23 cellular contexts compared by ENCODE assay signal in the genomic region with DNA sequence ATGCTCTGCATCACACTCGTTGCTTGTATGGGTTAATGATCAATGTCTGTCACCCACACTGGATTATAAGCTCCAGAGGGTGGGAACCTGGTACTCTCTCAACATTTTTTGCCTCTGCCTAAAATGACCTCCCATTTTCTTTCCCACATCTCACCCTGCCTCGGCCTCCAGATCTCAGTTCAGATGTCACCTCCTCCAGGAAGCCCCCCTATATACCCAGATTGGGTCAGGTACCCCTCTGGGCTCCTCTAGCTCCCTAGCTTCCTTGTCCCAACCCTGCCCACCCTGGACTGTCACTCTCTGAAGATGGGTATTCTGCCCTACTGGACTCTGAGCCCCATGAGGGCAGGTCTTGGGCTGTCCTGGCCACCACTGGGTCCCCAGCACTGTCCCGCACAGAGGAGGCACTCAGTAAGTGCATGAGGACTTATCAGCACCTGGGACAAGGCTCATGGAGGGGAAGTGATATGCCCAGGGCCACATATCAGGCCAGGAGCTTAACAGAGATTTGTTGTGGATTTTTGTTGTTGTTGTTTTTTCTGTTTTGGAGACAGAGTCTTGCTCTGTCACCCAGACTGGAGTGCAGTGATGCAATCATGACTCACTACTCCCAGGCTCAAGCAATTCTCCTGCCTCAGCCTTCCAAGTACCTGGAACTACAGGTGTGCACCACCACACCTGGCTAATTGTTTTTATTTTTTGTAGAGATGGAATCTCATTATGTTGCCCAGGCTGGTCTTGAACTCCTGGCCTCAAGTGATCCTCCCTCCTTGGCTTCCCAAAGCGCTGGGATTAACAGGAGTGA. TPM values are rescaled to one million over a fixed set of nuclear protein-coding genes. Genes with fewer than 3 reads are reported as not detected.
DNase-seq lines count a peak whose midpoint lies in the region; ATAC-seq and TF ChIP-seq lines count a peak whose summit lies in the region.
"Had no signal": no experiment of that assay in that cellular context is flagged by ENCODE, and none has a peak within 500 bp of the region (broad histone marks: within the 10 kb centered on the region; RNA-seq: fewer than 3 reads in every experiment).

No MANE protein-coding gene starts in this region.

- H3K27me3 Mint-ChIP-seq in CD4-positive, alpha-beta T cell, result no peaks in the 10 kb centered on the region
- H3K27me3 Mint-ChIP-seq in T-cell, result no peaks in the 10 kb centered on the region
- peaks cover 21% of the 10 kb centered on the region for H3K27me3 Mint-ChIP-seq in endothelial cell (ENCODE audit: unreplicated experiment)
- H3K27me3 Mint-ChIP-seq: progenitor cell of endocrine pancreas had no signal

- POLR2A ChIA-PET in CD4-positive, alpha-beta T cell (lab: Charles Lee), result interaction anchor here (1.1 kb wide), 1 partner anchor 21 kb away, joined by 3 read pairs; no protein-coding TSS in a partner anchor
- POLR2A ChIA-PET in T-cell (lab: Charles Lee), result interaction anchor here in 1 of 2 donors (0.7 kb wide), 1 partner anchor 11 kb away, joined by 3 read pairs; no protein-coding TSS in a partner anchor

- peak overlapping the region; percentile 19; the same call in 1 of the 2 replicates for H3K27ac ChIP-seq in ACC112 (ENCODE audit: low read depth, low read length)
- no peak overlapping the region for H3K27ac ChIP-seq in CD4-positive, alpha-beta T cell (ENCODE audit: low read depth, low read length)
- H3K27ac ChIP-seq: SK-N-MC had no signal

- peaks cover 92% of the 10 kb centered on the region for H3K36me3 Mint-ChIP-seq in CD4-positive, alpha-beta T cell (ENCODE audit: low read depth)
- H3K36me3 Mint-ChIP-seq in T-cell (peaks cover 64% of the 10 kb centered on the region), endothelial cell (ENCODE audit: low read depth, unreplicated experiment) (peaks cover 56% of the 10 kb centered on the region)

- H3K9me3 Mint-ChIP-seq in CD4-positive, alpha-beta T cell, result no peaks in the 10 kb centered on the region
- H3K9me3 Mint-ChIP-seq in T-cell (no peaks in the 10 kb centered on the region), endothelial cell (ENCODE audit: unreplicated experiment) (no peaks in the 10 kb centered on the region)
- H3K9me3 Mint-ChIP-seq: activated T-cell treated with anti-CD3 and anti-CD28 coated beads, Interleukin-2, amount 50 U/mL, for 72 hours; nephron had no signal

- no peaks in the 10 kb centered on the region for H3K4me1 ChIP-seq in ACC112 (ENCODE audit: control insufficient read depth, insufficient read depth, low read length, unreplicated experiment)
- H3K4me1 ChIP-seq: BE2C had no signal

- H3K4me1 Mint-ChIP-seq in CD4-positive, alpha-beta T cell (ENCODE audit: low read depth), result peaks cover 4% of the 10 kb centered on the region
- H3K4me1 Mint-ChIP-seq in T-cell, result peaks cover 2 to 12% (median 3%) of the 10 kb centered on the region in 3 donors
- no peaks in the 10 kb centered on the region for H3K4me1 Mint-ChIP-seq in endothelial cell (ENCODE audit: unreplicated experiment)
- H3K4me1 Mint-ChIP-seq: nephron had no signal

- no peak overlapping the region for H3K4me3 ChIP-seq in ACC112 (ENCODE audit: low read depth, low read length)
- H3K4me3 ChIP-seq: SK-N-MC had no signal

- H3K9me3 ChIP-seq in CD4-positive, alpha-beta T cell (ENCODE audit: control insufficient read depth, low read length), result no peaks in the 10 kb centered on the region
- H3K9me3 ChIP-seq: BE2C had no signal

- H2AFZ ChIP-seq in ACC112 (ENCODE audit: low read length, unreplicated experiment), result no peak overlapping the region

- no peak for DNase-seq in CD4-positive, alpha-beta T cell
- DNase-seq in T-cell, result no peak
- DNase-seq in endothelial cell (ENCODE audit: low spot score), result no peak
- no peak for DNase-seq in NCI-H345 (lab: John Stamatoyannopoulos, UW)
- no peak for DNase-seq in T-helper 1 cell
- DNase-seq in amygdala (lab: John Stamatoyannopoulos, UW), result no peak
- DNase-seq: activated T-cell treated with anti-CD3 and anti-CD28 coated beads, Interleukin-2, amount 50 U/mL, for 72 hours; anterior cingulate cortex; BE2C; hypothalamus; kidney; mesendoderm; NCI-H146; NCI-H2171 treated with DMSO at 0.1 percent for 48 hours; small intestine; stimulated activated CD4-positive, alpha-beta T cell treated with anti-CD3 and anti-CD28 coated beads, Interleukin-4, amount 100 ng/mL, for 24 hours had no signal

- peak overlapping the region; percentile 42 for H3K27ac Mint-ChIP-seq in CD4-positive, alpha-beta T cell
- H3K27ac Mint-ChIP-seq in T-cell (peak overlapping the region; percentile 73 to 75), endothelial cell (ENCODE audit: unreplicated experiment) (peak overlapping the region; percentile 63)
- H3K27ac Mint-ChIP-seq: nephron, progenitor cell of endocrine pancreas had no signal

- peaks cover 26% of the 10 kb centered on the region for H3K36me3 ChIP-seq in ACC112 (ENCODE audit: insufficient read depth, low read length)

- no peaks in the 10 kb centered on the region for H3K79me2 ChIP-seq in ACC112 (ENCODE audit: control insufficient read depth, insufficient read depth, low read length, unreplicated experiment)

- no peak overlapping the region for H3K4me3 Mint-ChIP-seq in CD4-positive, alpha-beta T cell
- no peak overlapping the region for H3K4me3 Mint-ChIP-seq in T-cell
- H3K4me3 Mint-ChIP-seq in endothelial cell (ENCODE audit: unreplicated experiment), result peak overlapping the region; percentile 61
- H3K4me3 Mint-ChIP-seq: activated T-cell treated with anti-CD3 and anti-CD28 coated beads, Interleukin-2, amount 50 U/mL, for 72 hours; nephron had no signal

- TF ChIP-seq CTCF in CD4-positive, alpha-beta T cell (IDR thresholded peaks at IDR 0.05), result no peak
- TF ChIP-seq CTCF in endothelial cell (IDR thresholded peaks at IDR 0.05; ENCODE audit: unreplicated experiment), result no peak

- H3K27me3 ChIP-seq in ACC112 (ENCODE audit: insufficient read depth, low read length), result no peaks in the 10 kb centered on the region
- no peaks in the 10 kb centered on the region for H3K27me3 ChIP-seq in CD4-positive, alpha-beta T cell (ENCODE audit: control insufficient read depth, insufficient read depth, low read length)
- H3K27me3 ChIP-seq: BE2C had no signal

- CTCF ChIA-PET in CD4-positive, alpha-beta T cell (lab: Charles Lee), result interaction anchor here (0.6 kb wide), 1 partner anchor 75 kb away, joined by 3 read pairs; no protein-coding TSS in a partner anchor
- CTCF ChIA-PET in T-cell (lab: Charles Lee), result interaction anchor here (0.5 to 0.6 kb wide), 3 partner anchors 74 to 201 kb away, joined by 3 to 6 read pairs (median 4); no protein-coding TSS in a partner anchor

- ATAC-seq in CD4-positive, alpha-beta T cell (ENCODE audit: poor library complexity), result no peak
- ATAC-seq in T-cell (replicated peaks in 1 of 4) (no peak), GM19351 (IDR thresholded peaks at IDR 0.05; ENCODE audit: unreplicated experiment) (no peak)
- ATAC-seq: activated T-cell treated with anti-CD3 and anti-CD28 coated beads, Interleukin-2, amount 50 U/mL, for 72 hours had no signal

- intact Hi-C loops in CD4-positive, alpha-beta T cell (cut with DNase I, micrococcal nuclease), result no loop called here

RNA-seq across cellular contexts. Expression of gene PRKD2, which starts 23.8 kb away (rescaled TPM):
- total RNA-seq in CD4-positive, alpha-beta T cell, result 100 to 1,000 TPM; 105 to 113 TPM
- total RNA-seq in T-cell, result 100 to 1,000 TPM; 121 to 145 (median 138) TPM
- 132 TPM for total RNA-seq in endothelial cell (ENCODE audit: unreplicated experiment)

RNA-seq across cellular contexts. Expression of gene DACT3, which starts 32.1 kb away (rescaled TPM):
- total RNA-seq in CD4-positive, alpha-beta T cell, result under 1 TPM; 0.11 TPM
- total RNA-seq in T-cell, result under 1 TPM; 0.15 to 0.56 (median 0.37) TPM
- 1.1 TPM for total RNA-seq in endothelial cell (ENCODE audit: unreplicated experiment)

RNA-seq across cellular contexts. Expression of gene FKRP, which starts 52.7 kb away (rescaled TPM):
- 10 to 100 TPM; 19.0 to 20.2 TPM for total RNA-seq in CD4-positive, alpha-beta T cell
- total RNA-seq in T-cell, result 10 to 100 TPM; 17.8 to 35.3 (median 23.6) TPM
- total RNA-seq in endothelial cell (ENCODE audit: unreplicated experiment), result 22.7 TPM

RNA-seq across cellular contexts. Expression of gene STRN4, which starts 53.1 kb away (rescaled TPM):
- total RNA-seq in CD4-positive, alpha-beta T cell, result 10 to 100 TPM; 90.0 to 94.0 TPM
- 100 to 1,000 TPM in 3 of 5 donors, 10 to 100 TPM in 2; 85.2 to 123 (median 101) TPM for total RNA-seq in T-cell
- total RNA-seq in endothelial cell (ENCODE audit: unreplicated experiment), result 111 TPM

RNA-seq across cellular contexts. Expression of gene GNG8, which starts 57.1 kb away (rescaled TPM):
- total RNA-seq in CD4-positive, alpha-beta T cell, result not detected
- 1 to 10 TPM in 3 of 5 donors, not detected in 2; 3.3 to 7.9 (median 3.6) TPM for total RNA-seq in T-cell
- total RNA-seq in endothelial cell (ENCODE audit: unreplicated experiment), result not detected
- total RNA-seq: HT1080, kidney, progenitor cell of endocrine pancreas, temporal lobe had no signal
